1 cellular context compared by ENCODE assay signal in genomic region chr17:42458497-42459255, GRCh38.
TF ChIP-seq lines count a peak whose summit lies in the region.

ATP6V0A1 (plus strand) TSS chr17:42458878; CDS start chr17:42460895, 2,017 bp downstream.

TF ChIP-seq in HepG2, 621 proteins besides CTCF, POLR2A, EP300 and RAD21 (continued from another document and continues in another):
- peak; percentile 83; the same call in 1 of the 2 replicates for TF ChIP-seq PRDM10 (CRISPR knock-in tag; IDR thresholded peaks at IDR 0.05; ENCODE audit: low read depth)
- TF ChIP-seq KLF11 (CRISPR knock-in tag; IDR thresholded peaks at IDR 0.05) = 0 out of 2 replicates have a peak, but pooled peaks have one; percentile 38
- no peak for TF ChIP-seq NR2F6 (IDR thresholded peaks at IDR 0.05)
- TF ChIP-seq NR2F6 (CRISPR knock-in tag; IDR thresholded peaks at IDR 0.05) = peak; percentile 65; the same call in 1 of the 2 replicates
- peak; percentile 42 for TF ChIP-seq ELF1 (CRISPR knock-in tag; IDR thresholded peaks at IDR 0.05)
- TF ChIP-seq MXI1 (IDR thresholded peaks at IDR 0.05; ENCODE audit: borderline replicate concordance, low read depth, low read length) = peak; percentile 66; the same call in 1 of the 3 replicates
- TF ChIP-seq ZNF274 (CRISPR knock-in tag; IDR thresholded peaks at IDR 0.05) = peak; percentile 57; the same call in 1 of the 2 replicates
- peak; percentile 51; the same call in 1 of the 2 replicates for TF ChIP-seq CBX5 (CRISPR knock-in tag; IDR thresholded peaks at IDR 0.05; ENCODE audit: borderline replicate concordance)
- peak in 1 of 2 experiments; percentile 70; a peak in 2 of 4 replicates for TF ChIP-seq ATF4 (CRISPR knock-in tag; IDR thresholded peaks at IDR 0.05)
- 0 out of 2 replicates have a peak, but pooled peaks have one; percentile 69 for TF ChIP-seq ETS1 (CRISPR knock-in tag; IDR thresholded peaks at IDR 0.05)
- TF ChIP-seq PATZ1 (CRISPR knock-in tag; IDR thresholded peaks at IDR 0.05) = peak; percentile 95
- TF ChIP-seq ZHX1 (CRISPR knock-in tag; IDR thresholded peaks at IDR 0.05; ENCODE audit: low read depth) = peak; percentile 95
- peak; percentile 44; the same call in 1 of the 2 replicates for TF ChIP-seq SP2 (CRISPR knock-in tag; IDR thresholded peaks at IDR 0.05)
- TF ChIP-seq ZNF431 (CRISPR knock-in tag; IDR thresholded peaks at IDR 0.05; ENCODE audit: borderline replicate concordance, low read depth) = 0 out of 2 replicates have a peak, but pooled peaks have one; percentile 45
- TF ChIP-seq ZNF251 (CRISPR knock-in tag; IDR thresholded peaks at IDR 0.05) = peak; percentile 73; the same call in 1 of the 2 replicates
- TF ChIP-seq ZFP91 (CRISPR knock-in tag; IDR thresholded peaks at IDR 0.05; ENCODE audit: borderline replicate concordance) = no peak
- no peak for TF ChIP-seq CHD4 (IDR thresholded peaks at IDR 0.05; ENCODE audit: borderline replicate concordance, low read length)
- 0 out of 2 replicates have a peak, but pooled peaks have one; percentile 62 for TF ChIP-seq HES4 (CRISPR knock-in tag; IDR thresholded peaks at IDR 0.05; ENCODE audit: borderline replicate concordance)
- 0 out of 2 replicates have a peak, but pooled peaks have one; percentile 35 for TF ChIP-seq ZNF275 (CRISPR knock-in tag; IDR thresholded peaks at IDR 0.05; ENCODE audit: borderline replicate concordance)
- TF ChIP-seq TBX3 (IDR thresholded peaks at IDR 0.05; ENCODE audit: borderline replicate concordance) = no peak
- peak; percentile 66; the same call in 1 of the 2 replicates for TF ChIP-seq MIER2 (CRISPR knock-in tag; IDR thresholded peaks at IDR 0.05)
- TF ChIP-seq ZSCAN9 (CRISPR knock-in tag; IDR thresholded peaks at IDR 0.05; ENCODE audit: borderline replicate concordance) = peak; percentile 45; the same call in 1 of the 2 replicates
- TF ChIP-seq ATF2 (CRISPR knock-in tag; IDR thresholded peaks at IDR 0.05) = peak; percentile 98
- TF ChIP-seq ZNF766 (CRISPR knock-in tag; IDR thresholded peaks at IDR 0.05; ENCODE audit: borderline replicate concordance) = 0 out of 2 replicates have a peak, but pooled peaks have one; percentile 49
- peak; percentile 57 to 62; a peak in 2 of 4 replicates for TF ChIP-seq HMGXB4 (CRISPR knock-in tag; IDR thresholded peaks at IDR 0.05; ENCODE audit: borderline replicate concordance in 1 of 2, low read depth in 1 of 2)
- no peak for TF ChIP-seq SMC3 (IDR thresholded peaks at IDR 0.05; ENCODE audit: low read length)
- no peak for TF ChIP-seq TERF1 (CRISPR knock-in tag; IDR thresholded peaks at IDR 0.05)
- TF ChIP-seq JUNB (CRISPR knock-in tag; IDR thresholded peaks at IDR 0.05; ENCODE audit: borderline replicate concordance) = no peak
